ENCODE assay signal across 22 cellular contexts in genomic region chr12:20604408-20604807, GRCh38.
DNase-seq lines count a peak whose midpoint lies in the region; ATAC-seq, FAIRE-seq and TF ChIP-seq lines count a peak whose summit lies in the region.
"Had no signal": no experiment of that assay in that cellular context is flagged by ENCODE, and none has a peak within 500 bp of the region (broad histone marks: within the 10 kb centered on the region; RNA-seq: fewer than 3 reads in every experiment).

No MANE protein-coding gene starts in this region.

- intact Hi-C loops in sigmoid colon (cut with DNase I): loop anchor here (5.0 to 10.0 kb wide), 3 partner anchors 570 to 862 kb away; no protein-coding TSS in a partner anchor
- intact Hi-C loops in posterior cingulate gyrus (cut with DNase I): loop anchor here (5.0 kb wide), 3 partner anchors 137 to 867 kb away; no protein-coding TSS in a partner anchor

- TF ChIP-seq POLR2A in sigmoid colon (IDR thresholded peaks at IDR 0.05): no peak

- TF ChIP-seq EP300 in Ishikawa (IDR thresholded peaks at IDR 0.05; ENCODE audit: borderline replicate concordance) (no peak), sigmoid colon (IDR thresholded peaks at IDR 0.05) (no peak)

- 93 to 99% methylated on average over 1 of the region's 1 CpG for WGBS in sigmoid colon, 2 donors

- peak; percentile 34; the same call in 2 of the 3 replicates for ATAC-seq in SK-N-SH treated with all-trans-retinoic acid at 6 μM for 48 hours
- no peak for ATAC-seq in GM21619 (IDR thresholded peaks at IDR 0.05; ENCODE audit: unreplicated experiment)
- ATAC-seq: GM23338 had no signal

- no peak overlapping the region for H3K4me3 ChIP-seq in sigmoid colon
- H3K4me3 ChIP-seq: GM23338 had no signal

- peak; percentile 51 for FAIRE-seq in islet of Langerhans (lab: Jason Lieb, UNC)
- FAIRE-seq: A204.1, D721Med, G401.6, GM12892, GM18507, H54, HTR-8/SVneo had no signal

- no peaks in the 10 kb centered on the region for H3K27me3 ChIP-seq in sigmoid colon

- H3K36me3 ChIP-seq in sigmoid colon: no peaks in the 10 kb centered on the region

- TF ChIP-seq CTCF in sigmoid colon (IDR thresholded peaks at IDR 0.05): no peak

- no peaks in the 10 kb centered on the region for H3K9me3 ChIP-seq in sigmoid colon
- H3K9me3 ChIP-seq: Caco-2 had no signal

- DNase-seq in sigmoid colon (no peak), GM03348 (ENCODE audit: low spot score) (no peak), NCI-H187 (lab: John Stamatoyannopoulos, UW) (no peak), posterior cingulate gyrus (no peak)
- DNase-seq: AML-193; Caco-2; CD4-positive, alpha-beta T cell; HCEC 1CT; IMR-90 had no signal

- no peak for TF ChIP-seq RAD21 in Ishikawa (IDR thresholded peaks at IDR 0.05; ENCODE audit: low read depth)

- peak overlapping the region in 3 of 4 donors; percentile 65 to 80 (median 73) for H3K27ac ChIP-seq in sigmoid colon
- H3K27ac ChIP-seq: C4-2B had no signal

- peaks cover 0 to 51% (median 20%) of the 10 kb centered on the region in 4 donors for H3K4me1 ChIP-seq in sigmoid colon
- H3K4me1 ChIP-seq: Caco-2 had no signal

TF ChIP-seq in Ishikawa, 13 proteins besides CTCF, POLR2A, EP300 and RAD21:
- TF ChIP-seq TEAD4 (IDR thresholded peaks at IDR 0.05): 0 out of 2 replicates have a peak, but pooled peaks have one; percentile 17
- TF ChIP-seq ZBTB7A (IDR thresholded peaks at IDR 0.05; ENCODE audit: low read depth): no peak

TF ChIP-seq in SK-N-SH treated with all-trans-retinoic acid at 6 μM for 48 hours, 23 proteins besides CTCF, POLR2A, EP300 and RAD21:
- TF ChIP-seq, protein P1, sequence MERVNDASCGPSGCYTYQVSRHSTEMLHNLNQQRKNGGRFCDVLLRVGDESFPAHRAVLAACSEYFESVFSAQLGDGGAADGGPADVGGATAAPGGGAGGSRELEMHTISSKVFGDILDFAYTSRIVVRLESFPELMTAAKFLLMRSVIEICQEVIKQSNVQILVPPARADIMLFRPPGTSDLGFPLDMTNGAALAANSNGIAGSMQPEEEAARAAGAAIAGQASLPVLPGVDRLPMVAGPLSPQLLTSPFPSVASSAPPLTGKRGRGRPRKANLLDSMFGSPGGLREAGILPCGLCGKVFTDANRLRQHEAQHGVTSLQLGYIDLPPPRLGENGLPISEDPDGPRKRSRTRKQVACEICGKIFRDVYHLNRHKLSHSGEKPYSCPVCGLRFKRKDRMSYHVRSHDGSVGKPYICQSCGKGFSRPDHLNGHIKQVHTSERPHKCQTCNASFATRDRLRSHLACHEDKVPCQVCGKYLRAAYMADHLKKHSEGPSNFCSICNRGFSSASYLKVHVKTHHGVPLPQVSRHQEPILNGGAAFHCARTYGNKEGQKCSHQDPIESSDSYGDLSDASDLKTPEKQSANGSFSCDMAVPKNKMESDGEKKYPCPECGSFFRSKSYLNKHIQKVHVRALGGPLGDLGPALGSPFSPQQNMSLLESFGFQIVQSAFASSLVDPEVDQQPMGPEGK (CRISPR knock-in tag; IDR thresholded peaks at IDR 0.05; ENCODE audit: borderline replicate concordance): peak; percentile 83; the same call in 1 of the 2 replicates
- peak; percentile 83 for TF ChIP-seq ZC3H10 (CRISPR knock-in tag; IDR thresholded peaks at IDR 0.05)
- no peak for TF ChIP-seq BACH2 (CRISPR knock-in tag; IDR thresholded peaks at IDR 0.05; ENCODE audit: borderline replicate concordance)
- no peak for TF ChIP-seq ZNF565 (CRISPR knock-in tag; conservative IDR thresholded peaks at IDR 0.05; ENCODE audit: low read depth)
- TF ChIP-seq CREB5 (CRISPR knock-in tag; IDR thresholded peaks at IDR 0.05; ENCODE audit: low read depth): peak; percentile 76; the same call in 1 of the 2 replicates
- no peak for TF ChIP-seq CSDC2 (CRISPR knock-in tag; IDR thresholded peaks at IDR 0.05)
- TF ChIP-seq OSR1 (CRISPR knock-in tag; IDR thresholded peaks at IDR 0.05): no peak
- TF ChIP-seq POU6F1 (CRISPR knock-in tag; IDR thresholded peaks at IDR 0.05; ENCODE audit: borderline replicate concordance, low read depth): no peak; the same call in 1 of the 2 replicates
- TF ChIP-seq ISL1 (CRISPR knock-in tag; IDR thresholded peaks at IDR 0.05): peak; percentile 99
- no peak for TF ChIP-seq TOX (CRISPR knock-in tag; IDR thresholded peaks at IDR 0.05; ENCODE audit: borderline replicate concordance)
- TF ChIP-seq ZFP30 (CRISPR knock-in tag; IDR thresholded peaks at IDR 0.05): no peak
- peak; percentile 93 for TF ChIP-seq CSRNP3 (CRISPR knock-in tag; IDR thresholded peaks at IDR 0.05)
- peak; percentile 38; the same call in 1 of the 2 replicates for TF ChIP-seq ZNF8 (CRISPR knock-in tag; IDR thresholded peaks at IDR 0.05)
- TF ChIP-seq GLIS3 (CRISPR knock-in tag; IDR thresholded peaks at IDR 0.05): no peak
- no peak for TF ChIP-seq ZFP3 (CRISPR knock-in tag; IDR thresholded peaks at IDR 0.05)
- TF ChIP-seq TCF4 (CRISPR knock-in tag; IDR thresholded peaks at IDR 0.05; ENCODE audit: borderline replicate concordance): no peak
- TF ChIP-seq ARNTL (CRISPR knock-in tag; IDR thresholded peaks at IDR 0.05; ENCODE audit: borderline replicate concordance, low read depth): no peak
- peak; percentile 78; the same call in 1 of the 2 replicates for TF ChIP-seq ESRRG (CRISPR knock-in tag; IDR thresholded peaks at IDR 0.05)
- TF ChIP-seq RARB (CRISPR knock-in tag; IDR thresholded peaks at IDR 0.05): no peak
- no peak for TF ChIP-seq PPARA (CRISPR knock-in tag; IDR thresholded peaks at IDR 0.05; ENCODE audit: borderline replicate concordance)
- TF ChIP-seq ZNF70 (CRISPR knock-in tag; IDR thresholded peaks at IDR 0.05): no peak
- TF ChIP-seq SNAI2 (CRISPR knock-in tag; IDR thresholded peaks at IDR 0.05): no peak
- TF ChIP-seq, protein P2, sequence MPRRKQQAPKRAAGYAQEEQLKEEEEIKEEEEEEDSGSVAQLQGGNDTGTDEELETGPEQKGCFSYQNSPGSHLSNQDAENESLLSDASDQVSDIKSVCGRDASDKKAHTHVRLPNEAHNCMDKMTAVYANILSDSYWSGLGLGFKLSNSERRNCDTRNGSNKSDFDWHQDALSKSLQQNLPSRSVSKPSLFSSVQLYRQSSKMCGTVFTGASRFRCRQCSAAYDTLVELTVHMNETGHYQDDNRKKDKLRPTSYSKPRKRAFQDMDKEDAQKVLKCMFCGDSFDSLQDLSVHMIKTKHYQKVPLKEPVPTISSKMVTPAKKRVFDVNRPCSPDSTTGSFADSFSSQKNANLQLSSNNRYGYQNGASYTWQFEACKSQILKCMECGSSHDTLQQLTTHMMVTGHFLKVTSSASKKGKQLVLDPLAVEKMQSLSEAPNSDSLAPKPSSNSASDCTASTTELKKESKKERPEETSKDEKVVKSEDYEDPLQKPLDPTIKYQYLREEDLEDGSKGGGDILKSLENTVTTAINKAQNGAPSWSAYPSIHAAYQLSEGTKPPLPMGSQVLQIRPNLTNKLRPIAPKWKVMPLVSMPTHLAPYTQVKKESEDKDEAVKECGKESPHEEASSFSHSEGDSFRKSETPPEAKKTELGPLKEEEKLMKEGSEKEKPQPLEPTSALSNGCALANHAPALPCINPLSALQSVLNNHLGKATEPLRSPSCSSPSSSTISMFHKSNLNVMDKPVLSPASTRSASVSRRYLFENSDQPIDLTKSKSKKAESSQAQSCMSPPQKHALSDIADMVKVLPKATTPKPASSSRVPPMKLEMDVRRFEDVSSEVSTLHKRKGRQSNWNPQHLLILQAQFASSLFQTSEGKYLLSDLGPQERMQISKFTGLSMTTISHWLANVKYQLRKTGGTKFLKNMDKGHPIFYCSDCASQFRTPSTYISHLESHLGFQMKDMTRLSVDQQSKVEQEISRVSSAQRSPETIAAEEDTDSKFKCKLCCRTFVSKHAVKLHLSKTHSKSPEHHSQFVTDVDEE (CRISPR knock-in tag; IDR thresholded peaks at IDR 0.05): no peak
